ENCODE assay signal across 13 cellular contexts in the genomic region with DNA sequence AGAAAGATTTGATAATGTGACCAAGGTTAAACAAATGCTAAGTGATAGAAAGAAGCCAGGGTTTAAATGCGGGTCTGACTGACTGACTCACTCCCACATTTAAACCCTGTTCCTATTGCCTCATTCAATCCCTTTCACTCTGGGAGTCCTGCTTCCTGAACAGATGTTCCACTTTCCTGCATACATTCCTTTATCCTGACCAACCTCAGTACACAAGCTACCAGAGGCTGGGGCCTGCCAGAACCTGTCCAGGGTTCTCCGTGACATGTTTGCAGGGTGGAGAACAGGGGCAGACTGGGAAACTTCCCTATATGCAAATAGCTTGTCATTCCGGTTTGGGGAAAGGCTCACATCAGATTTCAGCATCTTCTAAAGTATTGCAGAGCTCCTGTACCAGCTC. TPM values are rescaled to one million over a fixed set of nuclear protein-coding genes. Genes with fewer than 3 reads are reported as not detected.
DNase-seq lines count a peak whose midpoint lies in the region; ATAC-seq and TF ChIP-seq lines count a peak whose summit lies in the region.
"Had no signal": no experiment of that assay in that cellular context is flagged by ENCODE, and none has a peak within 500 bp of the region (broad histone marks: within the 10 kb centered on the region; RNA-seq: fewer than 3 reads in every experiment).

No MANE protein-coding gene starts in this region.

- H3K4me2 ChIP-seq in PC-3 (ENCODE audit: low read length) = peak overlapping the region; percentile 18
- H3K4me2 ChIP-seq: A549 had no signal

- peaks cover 5% of the 10 kb centered on the region for H3K36me3 Mint-ChIP-seq in type B pancreatic cell

- H4K20me1 ChIP-seq in PC-3 (ENCODE audit: low read length) = no peaks in the 10 kb centered on the region

- peak overlapping the region; percentile 86 for H3K27ac Mint-ChIP-seq in type B pancreatic cell
- H3K27ac Mint-ChIP-seq: memory B cell had no signal

- H2AFZ ChIP-seq in PC-3 (ENCODE audit: low read length) = no peak overlapping the region

- H3K4me1 Mint-ChIP-seq in type B pancreatic cell (ENCODE audit: unreplicated experiment) = no peaks in the 10 kb centered on the region
- H3K4me1 Mint-ChIP-seq: memory B cell had no signal

- H3K4me3 Mint-ChIP-seq in type B pancreatic cell = no peak overlapping the region
- H3K4me3 Mint-ChIP-seq: memory B cell had no signal

- TF ChIP-seq CTCF in PC-3 (conservative IDR thresholded peaks at IDR 0.05; ENCODE audit: low read depth, low read length) (no peak), esophagus squamous epithelium (IDR thresholded peaks at IDR 0.05) (no peak), type B pancreatic cell (conservative IDR thresholded peaks at IDR 0.05) (no peak)

- H3F3A ChIP-seq in PC-3 (ENCODE audit: low read length, unreplicated experiment) = peaks cover 3% of the 10 kb centered on the region

- H3K9me2 ChIP-seq in PC-3 (replicated peaks; ENCODE audit: low read length) = no peaks in the 10 kb centered on the region

- BruUV-seq in PC-3 (replicated peaks; lab: Mats Ljungman, UMichigan) = no TSS peak

- H3K9me3 ChIP-seq in PC-3 (ENCODE audit: low read length) (no peaks in the 10 kb centered on the region), esophagus squamous epithelium (no peaks in the 10 kb centered on the region)
- H3K9me3 ChIP-seq: A549 had no signal

- no peak overlapping the region for H3K4me3 ChIP-seq in PC-3 (ENCODE audit: low read length)
- no peak overlapping the region for H3K4me3 ChIP-seq in esophagus squamous epithelium
- H3K4me3 ChIP-seq: A549 had no signal

- H3K27me3 Mint-ChIP-seq in type B pancreatic cell = peaks cover 5% of the 10 kb centered on the region
- H3K27me3 Mint-ChIP-seq: memory B cell had no signal

- H3K27me3 ChIP-seq in PC-3 (ENCODE audit: low read length) (no peaks in the 10 kb centered on the region), esophagus squamous epithelium (peaks cover 0 to 31% (median 0%) of the 10 kb centered on the region in 4 donors)

- CTCF ChIA-PET in PC-3 (lab: Charles Lee) = no interaction called here

- POLR2A ChIA-PET in PC-3 (lab: Charles Lee; ENCODE audit: unreplicated experiment) = no interaction called here

- 19 to 46% methylated on average over 2 to 3 of the region's 3 CpGs for WGBS in esophagus squamous epithelium, 2 donors

- H3K27ac ChIP-seq in PC-3 (ENCODE audit: low read length) = no peak overlapping the region
- peak overlapping the region in 3 of 4 donors; percentile 30 to 73 (median 40) for H3K27ac ChIP-seq in esophagus squamous epithelium
- H3K27ac ChIP-seq: A549 had no signal

- H3K9ac ChIP-seq in PC-3 (ENCODE audit: low read length) = no peak overlapping the region

- intact Hi-C loops in PC-3 (cut with micrococcal nuclease) = no loop called here
- intact Hi-C loops in esophagus squamous epithelium (cut with DNase I) = no loop called here

- no peaks in the 10 kb centered on the region for H3K9me3 Mint-ChIP-seq in type B pancreatic cell
- H3K9me3 Mint-ChIP-seq: memory B cell had no signal

- H3K79me2 ChIP-seq in PC-3 (ENCODE audit: low read length) = no peaks in the 10 kb centered on the region

- H3K36me3 ChIP-seq in PC-3 (ENCODE audit: low read depth, low read length) (no peaks in the 10 kb centered on the region), esophagus squamous epithelium (no peaks in the 10 kb centered on the region)

- DNase-seq in NCI-H345 (lab: John Stamatoyannopoulos, UW) (peak; percentile 53), NCI-H345 treated with DMSO at 0.1 percent for 48 hours (lab: John Stamatoyannopoulos, UW; ENCODE audit: unreplicated experiment) (no peak), PC-3 (peak; percentile 96), esophagus squamous epithelium (lab: John Stamatoyannopoulos, UW) (no peak), type B pancreatic cell (ENCODE audit: extremely low spot score, unreplicated experiment) (no peak), NAMALWA (ENCODE audit: low spot score) (no peak), NCI-H1436 treated with DMSO at 0.1 percent for 48 hours (lab: John Stamatoyannopoulos, UW) (no peak), mucosa of gallbladder (ENCODE audit: low spot score) (no peak)
- DNase-seq: activated CD8-positive, alpha-beta memory T cell treated with anti-CD3 and anti-CD28 coated beads for 24 hours; cortex of kidney had no signal

- no peak for TF ChIP-seq POLR2A in esophagus squamous epithelium (IDR thresholded peaks at IDR 0.05)

- peak; percentile 93 for ATAC-seq in PC-3
- ATAC-seq: A549 had no signal

- H3K4me1 ChIP-seq in PC-3 (ENCODE audit: insufficient read depth, low read length) = peaks cover 20% of the 10 kb centered on the region
- peaks cover 0 to 22% (median 8%) of the 10 kb centered on the region in 3 donors for H3K4me1 ChIP-seq in esophagus squamous epithelium
- H3K4me1 ChIP-seq: A549 had no signal

RNA-seq across cellular contexts. Expression of gene ANKK1, which starts 3.0 kb away (rescaled TPM):
- 0.22 TPM in 1 of 2 replicates, not detected in the other for total RNA-seq in PC-3 (2014; rRNA removed)
- 1 to 10 TPM in 2 of 4 donors, under 1 TPM in 2; 0.21 to 2.7 (median 1.0) TPM for total RNA-seq in esophagus squamous epithelium
- total RNA-seq in type B pancreatic cell (ENCODE audit: low replicate concordance) = 0.36 and 0.53 TPM in 2 replicates
- total RNA-seq in mucosa of gallbladder = 0.29 TPM
- total RNA-seq: OCI-LY7 had no signal

Comparison
In these comparisons a context has a peak if more than half of its experiments do, and no peak if none do; other contexts are left out.
1. DNase-seq: peak in NCI-H345 (single experiment) and PC-3 (single experiment); none in NCI-H345 treated with DMSO at 0.1 percent for 48 hours (single experiment), esophagus squamous epithelium (single experiment), type B pancreatic cell (single experiment), NAMALWA (single experiment), NCI-H1436 treated with DMSO at 0.1 percent for 48 hours (single experiment) and mucosa of gallbladder (single experiment).